Comparison of ENCODE assay signal across 16 cellular contexts in genomic region chr15:42796955-42797779, GRCh38.
A peak's percentile ranks its signal among the peaks of the same experiment; 100 is the strongest.
DNase-seq lines count a peak whose midpoint lies in the region; ATAC-seq and TF ChIP-seq lines count a peak whose summit lies in the region.
"Had no signal": no experiment of that assay in that cellular context is flagged by ENCODE, and none has a peak within 500 bp of the region (broad histone marks: within the 10 kb centered on the region; RNA-seq: fewer than 3 reads in every experiment).

No MANE protein-coding gene starts in this region.

- H3K27ac ChIP-seq in breast epithelium (no peak overlapping the region), RWPE1 (no peak overlapping the region), fibroblast of lung (ENCODE audit: insufficient read depth, low read length) (no peak overlapping the region)
- H3K27ac ChIP-seq: dorsolateral prefrontal cortex, gastrocnemius medialis had no signal

- H3K4me2 ChIP-seq in fibroblast of lung (ENCODE audit: extremely low read depth, insufficient read depth, low read length), result peak overlapping the region; percentile 17

- no TSS peak for BruUV-seq in MCF 10A (replicated peaks; lab: Mats Ljungman, UMichigan)

- POLR2A ChIA-PET in MCF 10A (lab: Yijun Ruan, JAX) (no interaction called here), RWPE1 (lab: Yijun Ruan, JAX; ENCODE audit: low non-redundant PET) (no interaction called here)

- no peaks in the 10 kb centered on the region for H3K79me2 ChIP-seq in fibroblast of lung (ENCODE audit: control insufficient read depth, insufficient read depth, low read length)

- DNase-seq in MCF 10A (ENCODE audit: unreplicated experiment) (peak; percentile 10), breast epithelium (ENCODE audit: low spot score in 2 of 2) (no peak), RWPE1 (ENCODE audit: low spot score) (peak; percentile 13), fibroblast of lung (ENCODE audit: low read depth in 2 of 2) (peak in 1 of 2 donors; percentile 28)
- no peak for DNase-seq in activated effector memory CD4-positive, alpha-beta T cell treated with anti-CD3 and anti-CD28 coated beads, Interleukin-2, amount 50 U/mL, for 16 hours
- no peak for DNase-seq in T-helper 2 cell treated with Interferon-gamma antibody and Interleukin-4, amounts not matched to agents 5 μg/mL and 100 μg/mL, for 36 hours (ENCODE audit: low spot score)
- DNase-seq: activated CD8-positive, alpha-beta memory T cell treated with anti-CD3 and anti-CD28 coated beads, Interleukin-2, amount 50 U/mL, for 48 hours; activated naive CD8-positive, alpha-beta T cell treated with anti-CD3 and anti-CD28 coated beads, Interleukin-2, amount 50 U/mL, for 24 hours; DMS79 treated with DMSO at 0.1 percent for 48 hours; dorsolateral prefrontal cortex; gastrocnemius medialis; midbrain; NCI-H1930; stimulated activated CD8-positive, alpha-beta memory T cell treated with anti-CD3 and anti-CD28 coated beads, Interleukin-4, amount 100 ng/mL, for 48 hours had no signal

- intact Hi-C loops in MCF 10A (cut with micrococcal nuclease) (loop anchor here (1.0 kb wide), 1 partner anchor 129 kb away; no protein-coding TSS in a partner anchor), breast epithelium (cut with DNase I; ENCODE audit: low total_unique reads) (no loop called here)

- H3K27me3 ChIP-seq in breast epithelium (no peaks in the 10 kb centered on the region), fibroblast of lung (ENCODE audit: control insufficient read depth, insufficient read depth, low read length) (no peaks in the 10 kb centered on the region)
- H3K27me3 ChIP-seq: dorsolateral prefrontal cortex, gastrocnemius medialis had no signal

- no peaks in the 10 kb centered on the region for H4K20me1 ChIP-seq in fibroblast of lung (ENCODE audit: control insufficient read depth, extremely low read depth, insufficient read depth, low read length)

- H3K27ac Mint-ChIP-seq in MCF 10A (ENCODE audit: low read depth, unreplicated experiment), result peak overlapping the region; percentile 7
- no peak overlapping the region for H3K27ac Mint-ChIP-seq in T-helper 2 cell treated with Interferon-gamma antibody and Interleukin-4, amounts not matched to agents 5 μg/mL and 100 μg/mL, for 36 hours
- H3K27ac Mint-ChIP-seq: activated naive CD8-positive, alpha-beta T cell treated with anti-CD3 and anti-CD28 coated beads, Interleukin-2, amount 50 U/mL, for 24 hours had no signal

- no peak overlapping the region for H2AFZ ChIP-seq in fibroblast of lung (ENCODE audit: low read length)

- H3K36me3 ChIP-seq in breast epithelium, result no peaks in the 10 kb centered on the region
- peaks cover 4% of the 10 kb centered on the region for H3K36me3 ChIP-seq in fibroblast of lung (ENCODE audit: control insufficient read depth, insufficient read depth, low read length)

- no peak for ATAC-seq in HG03354 (IDR thresholded peaks at IDR 0.05; ENCODE audit: poor library complexity, severe bottlenecking, unreplicated experiment)
- ATAC-seq in HG03565 (IDR thresholded peaks at IDR 0.05; ENCODE audit: unreplicated experiment), result no peak
- ATAC-seq: activated naive CD8-positive, alpha-beta T cell treated with anti-CD3 and anti-CD28 coated beads, Interleukin-2, amount 50 U/mL, for 24 hours; gastrocnemius medialis had no signal

- H3K36me3 Mint-ChIP-seq in MCF 10A (ENCODE audit: insufficient read depth, unreplicated experiment), result peaks cover 43% of the 10 kb centered on the region
- H3K36me3 Mint-ChIP-seq in T-helper 2 cell treated with Interferon-gamma antibody and Interleukin-4, amounts not matched to agents 5 μg/mL and 100 μg/mL, for 36 hours (ENCODE audit: low read depth), result peaks cover 8% of the 10 kb centered on the region

- H3K4me3 ChIP-seq in breast epithelium, result no peak overlapping the region
- no peak overlapping the region for H3K4me3 ChIP-seq in fibroblast of lung (replicated peaks in 1 of 4; ENCODE audit: control extremely low read depth in 1 of 4, insufficient read depth in 1 of 4, low read depth in 3 of 4, low read length in 4 of 4)
- H3K4me3 ChIP-seq: dorsolateral prefrontal cortex, gastrocnemius medialis had no signal

- H3K9me3 Mint-ChIP-seq in MCF 10A (ENCODE audit: unreplicated experiment), result no peaks in the 10 kb centered on the region
- no peaks in the 10 kb centered on the region for H3K9me3 Mint-ChIP-seq in T-helper 2 cell treated with Interferon-gamma antibody and Interleukin-4, amounts not matched to agents 5 μg/mL and 100 μg/mL, for 36 hours
- H3K9me3 Mint-ChIP-seq: activated naive CD8-positive, alpha-beta T cell treated with anti-CD3 and anti-CD28 coated beads, Interleukin-2, amount 50 U/mL, for 24 hours had no signal

- TF ChIP-seq CTCF in MCF 10A (IDR thresholded peaks at IDR 0.05; ENCODE audit: unreplicated experiment), result peak; percentile 26
- TF ChIP-seq CTCF in breast epithelium (IDR thresholded peaks at IDR 0.05), result no peak
- peak; percentile 37 for TF ChIP-seq CTCF in RWPE1 (conservative IDR thresholded peaks at IDR 0.05; ENCODE audit: low read depth)
- TF ChIP-seq CTCF in fibroblast of lung (conservative IDR thresholded peaks at IDR 0.05 in 1 of 2, IDR thresholded peaks at IDR 0.05 in 1 of 2; ENCODE audit: low read depth in 1 of 2, low read length in 2 of 2), result no peak

- no peak overlapping the region for H3K4me3 Mint-ChIP-seq in MCF 10A (ENCODE audit: unreplicated experiment)
- no peak overlapping the region for H3K4me3 Mint-ChIP-seq in T-helper 2 cell treated with Interferon-gamma antibody and Interleukin-4, amounts not matched to agents 5 μg/mL and 100 μg/mL, for 36 hours
- H3K4me3 Mint-ChIP-seq: activated naive CD8-positive, alpha-beta T cell treated with anti-CD3 and anti-CD28 coated beads, Interleukin-2, amount 50 U/mL, for 24 hours had no signal

- no peak overlapping the region for H3K9ac ChIP-seq in fibroblast of lung (ENCODE audit: insufficient read depth, low read length)

- no peak for TF ChIP-seq POLR2A in breast epithelium (IDR thresholded peaks at IDR 0.05)

- no peaks in the 10 kb centered on the region for H3K9me3 ChIP-seq in breast epithelium
- no peaks in the 10 kb centered on the region for H3K9me3 ChIP-seq in fibroblast of lung (ENCODE audit: control insufficient read depth, insufficient read depth, low read depth, low read length)
- H3K9me3 ChIP-seq: gastrocnemius medialis had no signal

- CTCF ChIA-PET in MCF 10A (lab: Yijun Ruan, JAX) (interaction anchor here (0.7 to 1.8 kb wide), 6 partner anchors 13 to 408 kb away, joined by 3 to 7 read pairs (median 3); partner anchors contain the start of gene CDAN1), RWPE1 (lab: Yijun Ruan, JAX) (interaction anchor here (1.3 kb wide), 1 partner anchor 129 kb away, joined by 13 read pairs; no protein-coding TSS in a partner anchor)

- peaks cover 4% of the 10 kb centered on the region for H3K4me1 Mint-ChIP-seq in MCF 10A (ENCODE audit: insufficient read depth, unreplicated experiment)
- H3K4me1 Mint-ChIP-seq in T-helper 2 cell treated with Interferon-gamma antibody and Interleukin-4, amounts not matched to agents 5 μg/mL and 100 μg/mL, for 36 hours (ENCODE audit: low read depth), result peaks cover 15% of the 10 kb centered on the region

- no peaks in the 10 kb centered on the region for H3K4me1 ChIP-seq in breast epithelium
- peaks cover 2% of the 10 kb centered on the region for H3K4me1 ChIP-seq in fibroblast of lung (ENCODE audit: control insufficient read depth, extremely low read depth, insufficient read depth, low read length)
- H3K4me1 ChIP-seq: gastrocnemius medialis had no signal

- no peaks in the 10 kb centered on the region for H3K27me3 Mint-ChIP-seq in MCF 10A (ENCODE audit: insufficient read depth, unreplicated experiment)
- H3K27me3 Mint-ChIP-seq in T-helper 2 cell treated with Interferon-gamma antibody and Interleukin-4, amounts not matched to agents 5 μg/mL and 100 μg/mL, for 36 hours (ENCODE audit: low read depth), result no peaks in the 10 kb centered on the region
- H3K27me3 Mint-ChIP-seq: activated naive CD8-positive, alpha-beta T cell treated with anti-CD3 and anti-CD28 coated beads, Interleukin-2, amount 50 U/mL, for 24 hours had no signal

Comparison
In these comparisons a context has a peak if more than half of its experiments do, and no peak if none do; other contexts are left out.
1. DNase-seq: peak in MCF 10A (single experiment) and RWPE1 (single experiment); none in breast epithelium (0 of 2), activated effector memory CD4-positive, alpha-beta T cell treated with anti-CD3 and anti-CD28 coated beads, Interleukin-2, amount 50 U/mL, for 16 hours (single experiment) and T-helper 2 cell treated with Interferon-gamma antibody and Interleukin-4, amounts not matched to agents 5 μg/mL and 100 μg/mL, for 36 hours (single experiment).
2. CTCF ChIP-seq: peak in MCF 10A (single experiment) and RWPE1 (single experiment); none in breast epithelium (0 of 3) and fibroblast of lung (0 of 2).